ENCODE assay signal across 25 cellular contexts in genomic region chr18:11823545-11823944, GRCh38.
"Had no signal": no experiment of that assay in that cellular context is flagged by ENCODE, and none has a peak within 500 bp of the region (broad histone marks: within the 10 kb centered on the region; RNA-seq: fewer than 3 reads in every experiment).

No MANE protein-coding gene starts in this region.

- DNase-seq: activated CD4-positive, alpha-beta memory T cell treated with anti-CD3 and anti-CD28 coated beads, Interleukin-2, amount 10 ng/mL, durations not matched to agents 7 days and 5 days; activated CD4-positive, alpha-beta T cell treated with anti-CD3 and anti-CD28 coated beads for 36 hours; activated CD4-positive, alpha-beta T cell treated with anti-CD3 and anti-CD28 coated beads, Interleukin-2, amount 50 U/mL, for 1 hour; activated CD8-positive, alpha-beta memory T cell treated with anti-CD3 and anti-CD28 coated beads, Interleukin-2, amount 50 U/mL, for 4 hours; activated naive CD4-positive, alpha-beta T cell treated with anti-CD3 and anti-CD28 coated beads, Interleukin-2, amount 50 U/mL, for 16 hours; activated naive CD8-positive, alpha-beta T cell treated with anti-CD3 and anti-CD28 coated beads, Interleukin-2, amount 10 ng/mL, durations not matched to agents 7 days and 5 days; activated T-cell treated with anti-CD3 and anti-CD28 coated beads, Interleukin-2, amount 50 U/mL, for 72 hours; adrenal gland; anterior cingulate cortex; Karpas-422; MM.1S; NCI-H1105; NCI-H1436; NCI-H1694 treated with DMSO at 0.1 percent for 48 hours; NCI-H2029 treated with DMSO at 0.1 percent for 48 hours; NCI-H345; NCI-H510A; NCI-H526 treated with DMSO at 0.1 percent for 48 hours; NCI-H82; T-helper 1 cell had no signal

- H3K27ac Mint-ChIP-seq: activated CD4-positive, alpha-beta memory T cell treated with anti-CD3 and anti-CD28 coated beads, Interleukin-2, amount 10 ng/mL, durations not matched to agents 7 days and 5 days; activated CD4-positive, alpha-beta T cell treated with anti-CD3 and anti-CD28 coated beads for 36 hours; activated naive CD8-positive, alpha-beta T cell treated with anti-CD3 and anti-CD28 coated beads, Interleukin-2, amount 10 ng/mL, durations not matched to agents 7 days and 5 days; activated T-cell treated with anti-CD3 and anti-CD28 coated beads, Interleukin-2, amount 50 U/mL, for 72 hours; activated T-helper 2 cell treated with anti-CD3 and anti-CD28 coated beads, Interferon-gamma antibody, Interleukin-2, Interleukin-4, amounts not matched to agents 10 μg/mL and 5 μg/mL and 100 μg/mL, durations not matched to agents 14 hours and 24 hours and 36 hours had no signal

- H3K36me3 ChIP-seq: adrenal gland had no signal

- H3K4me3 Mint-ChIP-seq: activated CD4-positive, alpha-beta memory T cell treated with anti-CD3 and anti-CD28 coated beads, Interleukin-2, amount 10 ng/mL, durations not matched to agents 7 days and 5 days; activated CD4-positive, alpha-beta T cell treated with anti-CD3 and anti-CD28 coated beads for 36 hours; activated naive CD8-positive, alpha-beta T cell treated with anti-CD3 and anti-CD28 coated beads, Interleukin-2, amount 10 ng/mL, durations not matched to agents 7 days and 5 days; activated T-cell treated with anti-CD3 and anti-CD28 coated beads, Interleukin-2, amount 50 U/mL, for 72 hours had no signal

- H3K27ac ChIP-seq: adrenal gland, body of pancreas, SK-N-MC, VCaP had no signal

- FAIRE-seq: bronchial epithelial cell had no signal

- H3K27me3 ChIP-seq: adrenal gland had no signal

- H3K9me3 Mint-ChIP-seq: activated CD4-positive, alpha-beta memory T cell treated with anti-CD3 and anti-CD28 coated beads, Interleukin-2, amount 10 ng/mL, durations not matched to agents 7 days and 5 days; activated naive CD8-positive, alpha-beta T cell treated with anti-CD3 and anti-CD28 coated beads, Interleukin-2, amount 10 ng/mL, durations not matched to agents 7 days and 5 days; activated T-cell treated with anti-CD3 and anti-CD28 coated beads, Interleukin-2, amount 50 U/mL, for 72 hours; activated T-helper 2 cell treated with anti-CD3 and anti-CD28 coated beads, Interferon-gamma antibody, Interleukin-2, Interleukin-4, amounts not matched to agents 10 μg/mL and 5 μg/mL and 100 μg/mL, durations not matched to agents 14 hours and 24 hours and 36 hours had no signal

- H3K4me1 Mint-ChIP-seq: activated naive CD8-positive, alpha-beta T cell treated with anti-CD3 and anti-CD28 coated beads, Interleukin-2, amount 10 ng/mL, durations not matched to agents 7 days and 5 days had no signal

- H3K4me3 ChIP-seq: adrenal gland, body of pancreas, SK-N-MC had no signal

- ATAC-seq: activated CD4-positive, alpha-beta T cell treated with anti-CD3 and anti-CD28 coated beads for 36 hours; activated T-cell treated with anti-CD3 and anti-CD28 coated beads, Interleukin-2, amount 50 U/mL, for 72 hours; body of pancreas had no signal

- H3K4me1 ChIP-seq: adrenal gland, body of pancreas had no signal

- H3K9me3 ChIP-seq: adrenal gland, body of pancreas had no signal

- H3K36me3 Mint-ChIP-seq: activated naive CD8-positive, alpha-beta T cell treated with anti-CD3 and anti-CD28 coated beads, Interleukin-2, amount 10 ng/mL, durations not matched to agents 7 days and 5 days had no signal

- H3K27me3 Mint-ChIP-seq: activated naive CD8-positive, alpha-beta T cell treated with anti-CD3 and anti-CD28 coated beads, Interleukin-2, amount 10 ng/mL, durations not matched to agents 7 days and 5 days had no signal
